Comparison of ENCODE assay signal across 27 cellular contexts in the genomic region with DNA sequence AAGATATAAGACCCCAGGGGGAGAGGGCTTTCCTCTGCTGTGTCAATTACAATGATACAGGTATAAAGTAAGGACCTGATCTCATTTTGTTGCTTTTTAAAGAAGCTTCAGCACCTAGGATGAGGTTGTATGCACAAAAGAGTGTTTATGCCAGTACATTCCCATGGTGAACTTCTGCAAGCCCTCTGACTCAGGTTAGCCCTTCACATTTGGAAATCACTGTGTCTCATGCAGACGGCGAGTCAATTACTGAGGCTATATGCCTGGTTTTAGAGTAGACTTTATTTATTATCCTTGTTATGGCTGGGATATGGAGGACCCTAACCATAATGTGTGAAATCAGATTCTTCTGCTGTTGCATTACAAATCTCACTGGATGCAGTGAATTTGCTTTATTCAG.
DNase-seq lines count a peak whose midpoint lies in the region; ATAC-seq, FAIRE-seq and TF ChIP-seq lines count a peak whose summit lies in the region.
"Had no signal": no experiment of that assay in that cellular context is flagged by ENCODE, and none has a peak within 500 bp of the region (broad histone marks: within the 10 kb centered on the region; RNA-seq: fewer than 3 reads in every experiment).

No MANE protein-coding gene starts in this region.

- FAIRE-seq in bronchial epithelial cell (lab: Jason Lieb, UNC) = no peak
- FAIRE-seq: GM12878 had no signal

- no peak overlapping the region for H3K4me2 ChIP-seq in mammary epithelial cell (ENCODE audit: insufficient read depth, low read depth, low read length)
- H3K4me2 ChIP-seq: BLaER1, KMS-11 had no signal

- DNase-seq in mammary epithelial cell (peak; percentile 16), breast epithelium (ENCODE audit: low spot score in 2 of 2) (no peak), bronchial epithelial cell (ENCODE audit: low read depth) (peak; percentile 26), foreskin keratinocyte (peak in 1 of 2 donors; percentile 22), amygdala (lab: John Stamatoyannopoulos, UW) (no peak), NCI-H524 (lab: John Stamatoyannopoulos, UW) (no peak), islet precursor cell (no peak)
- no peak for DNase-seq in NK-92 treated with Interleukin-12 subunit alpha and Interleukin-12 subunit beta, amount 100 ng/mL, for 24 hours (lab: John Stamatoyannopoulos, UW)
- DNase-seq: 8988T; ACHN; CD4-positive, CD25-positive, alpha-beta regulatory T cell; DMS79; EL; GDM1; GOT3; NCI-H1105; NCI-H1436 treated with DMSO at 0.1 percent for 48 hours; NCI-H187 treated with DMSO at 0.1 percent for 48 hours; NCI-H2171 treated with DMSO at 0.1 percent for 48 hours; NCI-H345; NCI-H526 treated with DMSO at 0.1 percent for 48 hours; RPMI8226; SHP77 had no signal

- TF ChIP-seq CTCF in mammary epithelial cell (conservative IDR thresholded peaks at IDR 0.05 in 1 of 2, IDR thresholded peaks at IDR 0.05 in 1 of 2; ENCODE audit: extremely low read depth in 1 of 2, insufficient read depth in 1 of 2, low read depth in 1 of 2, low read length in 2 of 2) (no peak), breast epithelium (IDR thresholded peaks at IDR 0.05) (no peak), bronchial epithelial cell (IDR thresholded peaks at IDR 0.05; ENCODE audit: insufficient read depth, low read length, severe bottlenecking) (no peak), foreskin keratinocyte (conservative IDR thresholded peaks at IDR 0.05) (no peak)

- peak; percentile 65 for ATAC-seq in foreskin keratinocyte
- ATAC-seq: GM12878, HCT116 had no signal

- dilution Hi-C loops in mammary epithelial cell (cut with HindIII; ENCODE audit: low sequenced_read_pairs) = no loop called here

- H3K4me1 ChIP-seq in mammary epithelial cell (ENCODE audit: insufficient read depth, low read length) = no peaks in the 10 kb centered on the region
- no peaks in the 10 kb centered on the region for H3K4me1 ChIP-seq in breast epithelium
- H3K4me1 ChIP-seq in foreskin keratinocyte = no peaks in the 10 kb centered on the region
- H3K4me1 ChIP-seq: BLaER1 had no signal

- no peak overlapping the region for H3K27ac ChIP-seq in mammary epithelial cell (ENCODE audit: insufficient read depth, low read depth, low read length)
- H3K27ac ChIP-seq in breast epithelium = no peak overlapping the region
- H3K27ac ChIP-seq in foreskin keratinocyte = no peak overlapping the region
- H3K27ac ChIP-seq: BLaER1, KMS-11 had no signal

- no peak for TF ChIP-seq POLR2A in breast epithelium (IDR thresholded peaks at IDR 0.05)

- no peaks in the 10 kb centered on the region for H3K79me2 ChIP-seq in mammary epithelial cell (ENCODE audit: insufficient read depth, low read length)

- in situ Hi-C loops in mammary epithelial cell (cut with MboI; ENCODE audit: low sequenced_read_pairs in 2 of 2) = no loop called here

- 100% methylated on average over 2 of the region's 2 CpGs for WGBS in mammary epithelial cell (ENCODE audit: low coverage, missing lambda C conversion rate)

- CTCF ChIA-PET in mammary epithelial cell (lab: Charles Lee; ENCODE audit: low non-redundant PET) = no interaction called here

- H3K27me3 ChIP-seq in mammary epithelial cell (ENCODE audit: insufficient read depth, low read length) (no peaks in the 10 kb centered on the region), breast epithelium (no peaks in the 10 kb centered on the region), bronchial epithelial cell (ENCODE audit: control insufficient read depth, insufficient read depth, low read length) (no peaks in the 10 kb centered on the region), foreskin keratinocyte (no peaks in the 10 kb centered on the region)
- H3K27me3 ChIP-seq: BLaER1 had no signal

- H3K36me3 ChIP-seq in mammary epithelial cell (ENCODE audit: insufficient read depth, low read length) = no peaks in the 10 kb centered on the region
- H3K36me3 ChIP-seq in breast epithelium = no peaks in the 10 kb centered on the region
- no peaks in the 10 kb centered on the region for H3K36me3 ChIP-seq in bronchial epithelial cell (ENCODE audit: control insufficient read depth, insufficient read depth, low read length)
- H3K36me3 ChIP-seq: BLaER1 had no signal

- H3K4me3 ChIP-seq in mammary epithelial cell (replicated peaks in 1 of 3; ENCODE audit: insufficient read depth in 1 of 3, low read depth in 2 of 3, low read length in 3 of 3) (no peak overlapping the region), breast epithelium (no peak overlapping the region), bronchial epithelial cell (ENCODE audit: low read depth, low read length) (no peak overlapping the region)
- H3K4me3 ChIP-seq: BLaER1, GM12878 had no signal

- no peak overlapping the region for H2AFZ ChIP-seq in mammary epithelial cell (ENCODE audit: low read depth, low read length)

- BruUV-seq in mammary epithelial cell (replicated peaks; lab: Mats Ljungman, UMichigan) = no TSS peak

- no peak overlapping the region for H3K9ac ChIP-seq in mammary epithelial cell (ENCODE audit: insufficient read depth, low read length)
- H3K9ac ChIP-seq: BLaER1, KMS-11 had no signal

- no peaks in the 10 kb centered on the region for H4K20me1 ChIP-seq in mammary epithelial cell (ENCODE audit: insufficient read depth, low read length)
- H4K20me1 ChIP-seq: BLaER1 had no signal

- intact Hi-C loops in mammary epithelial cell (cut with micrococcal nuclease) = no loop called here
- intact Hi-C loops in breast epithelium (cut with DNase I; ENCODE audit: low total_unique reads) = no loop called here

- H3K9me3 ChIP-seq in mammary epithelial cell (replicated peaks; ENCODE audit: insufficient read depth, low read length) (no peaks in the 10 kb centered on the region), breast epithelium (no peaks in the 10 kb centered on the region)
- H3K9me3 ChIP-seq: BLaER1 had no signal

Comparison
In these comparisons a context has a peak if more than half of its experiments do, and no peak if none do; other contexts are left out.
1. DNase-seq: peak in mammary epithelial cell (single experiment) and bronchial epithelial cell (single experiment); none in breast epithelium (0 of 2), amygdala (0 of 56), NCI-H524 (0 of 2), NK-92 treated with Interleukin-12 subunit alpha and Interleukin-12 subunit beta, amount 100 ng/mL, for 24 hours (single experiment) and islet precursor cell (single experiment).